ENCODE assay signal across 1 cellular context in the genomic region with DNA sequence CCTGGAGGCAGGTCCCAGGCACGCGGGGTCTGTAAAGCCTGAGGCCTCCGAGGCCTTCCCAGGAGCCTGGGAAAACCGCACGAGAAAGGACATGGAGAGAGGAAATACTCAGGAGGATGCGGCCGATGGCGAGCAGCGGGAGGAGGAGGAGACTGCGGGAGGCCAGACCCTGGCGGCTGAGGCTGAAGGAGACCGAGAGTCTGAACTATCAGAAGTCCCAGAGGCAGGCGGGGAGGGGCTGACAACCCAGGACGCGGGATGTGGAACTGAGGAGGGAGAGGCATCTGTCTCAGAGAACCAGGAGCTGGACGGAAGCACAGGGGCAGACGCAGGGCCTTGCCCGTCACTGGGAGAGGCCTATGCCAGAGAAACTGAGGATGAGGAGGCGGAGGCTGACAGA.
TF ChIP-seq lines count a peak whose summit lies in the region.

No MANE protein-coding gene starts in this region.

TF ChIP-seq in H1, 55 proteins besides CTCF, POLR2A, EP300 and RAD21:
- no peak for TF ChIP-seq TBP (IDR thresholded peaks at IDR 0.05; ENCODE audit: low read depth, low read length)
- TF ChIP-seq RNF2 (IDR thresholded peaks at IDR 0.05; ENCODE audit: borderline replicate concordance, low read depth, low read length, missing control alignments, poor library complexity, severe bottlenecking) = no peak
- TF ChIP-seq RFX5 (IDR thresholded peaks at IDR 0.05; ENCODE audit: borderline replicate concordance, low read depth, low read length) = no peak
- no peak for TF ChIP-seq KDM1A (IDR thresholded peaks at IDR 0.05; ENCODE audit: borderline replicate concordance, low read length)
- no peak for TF ChIP-seq SIRT6 (IDR thresholded peaks at IDR 0.05; ENCODE audit: low read length)
